ENCODE assay signal across 24 cellular contexts in the genomic region with DNA sequence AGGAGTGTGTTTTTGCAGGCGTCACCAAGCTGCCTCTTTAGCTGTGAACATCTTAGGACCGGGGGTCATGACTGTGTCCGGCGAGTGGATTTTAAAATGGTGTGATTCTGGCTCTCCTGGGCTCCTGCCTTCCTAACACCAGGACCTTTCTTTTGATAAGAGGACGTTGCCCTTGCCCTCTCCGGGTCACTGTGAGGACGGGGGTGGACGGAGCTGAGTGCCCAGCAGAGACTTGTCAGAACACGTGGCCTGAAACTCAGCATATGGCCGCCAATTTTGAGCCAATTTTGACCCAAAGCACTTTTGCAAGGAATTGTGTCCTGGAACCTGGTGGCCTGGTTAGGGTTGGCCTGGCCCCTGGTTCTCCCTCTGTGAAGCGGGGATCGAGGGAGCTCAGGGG. TPM values are rescaled to one million over a fixed set of nuclear protein-coding genes. Genes with fewer than 3 reads are reported as not detected.
DNase-seq lines count a peak whose midpoint lies in the region; ATAC-seq, FAIRE-seq and TF ChIP-seq lines count a peak whose summit lies in the region.
"Had no signal": no experiment of that assay in that cellular context is flagged by ENCODE, and none has a peak within 500 bp of the region (broad histone marks: within the 10 kb centered on the region; RNA-seq: fewer than 3 reads in every experiment).

No MANE protein-coding gene starts in this region.

- H3K9me3 ChIP-seq in kidney (ENCODE audit: control insufficient read depth in 1 of 2, low read length in 2 of 2) = peaks cover 3 to 5% of the 10 kb centered on the region in 2 donors
- H3K9me3 ChIP-seq: SJCRH30 had no signal

- no peaks in the 10 kb centered on the region for H3K4me1 Mint-ChIP-seq in CD14-positive monocyte
- H3K4me1 Mint-ChIP-seq in progenitor cell of endocrine pancreas (ENCODE audit: low read depth) = peaks cover 4% of the 10 kb centered on the region
- H3K4me1 Mint-ChIP-seq in stimulated activated effector memory CD8-positive, alpha-beta T cell treated with anti-CD3 and anti-CD28 coated beads, Interleukin-12 subunit alpha, Interleukin-12 subunit beta, amount 100 ng/mL, for 72 hours = peaks cover 13% of the 10 kb centered on the region
- no peaks in the 10 kb centered on the region for H3K4me1 Mint-ChIP-seq in activated CD4-positive, alpha-beta memory T cell treated with anti-CD3 and anti-CD28 coated beads, Interleukin-2, amount 10 ng/mL, durations not matched to agents 7 days and 5 days

- no peak for FAIRE-seq in kidney (lab: Jason Lieb, UNC)
- FAIRE-seq: GM12878 had no signal

- H3K27me3 ChIP-seq in H7 (ENCODE audit: control insufficient read depth, insufficient read depth, low read length) = no peaks in the 10 kb centered on the region
- H3K27me3 ChIP-seq: SJCRH30 had no signal

- H3K4me1 ChIP-seq in kidney (ENCODE audit: control insufficient read depth in 1 of 2, insufficient read depth in 1 of 2, low read depth in 1 of 2, low read length in 2 of 2) = no peaks in the 10 kb centered on the region
- H3K4me1 ChIP-seq: SJCRH30 had no signal

- DNase-seq in CD14-positive monocyte (ENCODE audit: low spot score) (peak; percentile 11), H7 (peak; percentile 26), kidney (peak; percentile 40), progenitor cell of endocrine pancreas (ENCODE audit: low spot score, unreplicated experiment) (no peak)
- no peak for DNase-seq in stimulated activated effector memory CD8-positive, alpha-beta T cell treated with anti-CD3 and anti-CD28 coated beads, Interleukin-12 subunit alpha, Interleukin-12 subunit beta, amount 100 ng/mL, for 72 hours (ENCODE audit: low spot score in 2 of 2)
- no peak for DNase-seq in activated CD4-positive, alpha-beta memory T cell treated with anti-CD3 and anti-CD28 coated beads, Interleukin-2, amount 10 ng/mL, durations not matched to agents 7 days and 5 days
- DNase-seq: COR-L47; DND-41; NCI-H1105 treated with DMSO at 0.1 percent for 48 hours; NCI-H2081; NCI-H2171; NCI-H345; NCI-H524; NCI-H774; NK-92 treated with Interleukin-12 subunit alpha and Interleukin-12 subunit beta, amount 100 ng/mL, for 24 hours; SJCRH30 had no signal

- H3K27ac ChIP-seq in kidney (ENCODE audit: low read depth in 2 of 2, low read length in 2 of 2) = no peak overlapping the region
- H3K27ac ChIP-seq: SJCRH30 had no signal

- peaks cover 0 to 4% (median 1%) of the 10 kb centered on the region in 3 donors for H3K27me3 Mint-ChIP-seq in CD14-positive monocyte (ENCODE audit: low read depth in 3 of 3)
- H3K27me3 Mint-ChIP-seq in progenitor cell of endocrine pancreas = peaks cover 7% of the 10 kb centered on the region
- H3K27me3 Mint-ChIP-seq in activated CD4-positive, alpha-beta memory T cell treated with anti-CD3 and anti-CD28 coated beads, Interleukin-2, amount 10 ng/mL, durations not matched to agents 7 days and 5 days = no peaks in the 10 kb centered on the region
- H3K27me3 Mint-ChIP-seq: CD4-positive, alpha-beta T cell; IgD-negative memory B cell had no signal

- peaks cover 2 to 12% of the 10 kb centered on the region in 2 donors for H3K36me3 Mint-ChIP-seq in CD14-positive monocyte
- H3K36me3 Mint-ChIP-seq in progenitor cell of endocrine pancreas (ENCODE audit: insufficient read depth) = peaks cover 2% of the 10 kb centered on the region
- H3K36me3 Mint-ChIP-seq in stimulated activated effector memory CD8-positive, alpha-beta T cell treated with anti-CD3 and anti-CD28 coated beads, Interleukin-12 subunit alpha, Interleukin-12 subunit beta, amount 100 ng/mL, for 72 hours = peaks cover 11% of the 10 kb centered on the region
- no peaks in the 10 kb centered on the region for H3K36me3 Mint-ChIP-seq in activated CD4-positive, alpha-beta memory T cell treated with anti-CD3 and anti-CD28 coated beads, Interleukin-2, amount 10 ng/mL, durations not matched to agents 7 days and 5 days (ENCODE audit: low read depth)

- TF ChIP-seq CTCF in CD14-positive monocyte (IDR thresholded peaks at IDR 0.05) (no peak), kidney (IDR thresholded peaks at IDR 0.05; ENCODE audit: borderline replicate concordance, extremely low read depth, insufficient read depth) (no peak), progenitor cell of endocrine pancreas (IDR thresholded peaks at IDR 0.05; ENCODE audit: unreplicated experiment) (no peak)

- POLR2A ChIA-PET in activated CD4-positive, alpha-beta memory T cell treated with anti-CD3 and anti-CD28 coated beads, Interleukin-2, amount 10 ng/mL, durations not matched to agents 7 days and 5 days (lab: Charles Lee) = no interaction called here

- H3K36me3 ChIP-seq in H7 (replicated peaks; ENCODE audit: control insufficient read depth, insufficient read depth, low read length) = no peaks in the 10 kb centered on the region
- H3K36me3 ChIP-seq in kidney (ENCODE audit: control insufficient read depth in 1 of 2, insufficient read depth in 2 of 2, low read length in 2 of 2) = no peaks in the 10 kb centered on the region
- H3K36me3 ChIP-seq: SJCRH30 had no signal

- CTCF ChIA-PET in activated CD4-positive, alpha-beta memory T cell treated with anti-CD3 and anti-CD28 coated beads, Interleukin-2, amount 10 ng/mL, durations not matched to agents 7 days and 5 days (lab: Charles Lee) = no interaction called here

- no peak overlapping the region for H3K9ac ChIP-seq in kidney (ENCODE audit: low read length in 2 of 2)

- no peak for ATAC-seq in HG03571 (IDR thresholded peaks at IDR 0.05; ENCODE audit: unreplicated experiment)
- no peak for ATAC-seq in stimulated activated effector memory CD8-positive, alpha-beta T cell treated with anti-CD3 and anti-CD28 coated beads, Interleukin-12 subunit alpha, Interleukin-12 subunit beta, amount 100 ng/mL, for 72 hours
- ATAC-seq: GM12878, Panc1 had no signal

- no peak overlapping the region for H3K4me3 Mint-ChIP-seq in CD14-positive monocyte
- no peak overlapping the region for H3K4me3 Mint-ChIP-seq in progenitor cell of endocrine pancreas (ENCODE audit: low read depth)
- H3K4me3 Mint-ChIP-seq in stimulated activated effector memory CD8-positive, alpha-beta T cell treated with anti-CD3 and anti-CD28 coated beads, Interleukin-12 subunit alpha, Interleukin-12 subunit beta, amount 100 ng/mL, for 72 hours = no peak overlapping the region
- H3K4me3 Mint-ChIP-seq in activated CD4-positive, alpha-beta memory T cell treated with anti-CD3 and anti-CD28 coated beads, Interleukin-2, amount 10 ng/mL, durations not matched to agents 7 days and 5 days = no peak overlapping the region
- H3K4me3 Mint-ChIP-seq: CD4-positive, alpha-beta T cell; H9 had no signal

- intact Hi-C loops in CD14-positive monocyte (cut with micrococcal nuclease) (loop anchor here in 1 of 2 donors (2.0 kb wide), 1 partner anchor 39 kb away; no protein-coding TSS in a partner anchor), kidney (cut with DNase I) (no loop called here)

- H3K27ac Mint-ChIP-seq in CD14-positive monocyte (no peak overlapping the region), progenitor cell of endocrine pancreas (peak overlapping the region; percentile 16)
- H3K27ac Mint-ChIP-seq in stimulated activated effector memory CD8-positive, alpha-beta T cell treated with anti-CD3 and anti-CD28 coated beads, Interleukin-12 subunit alpha, Interleukin-12 subunit beta, amount 100 ng/mL, for 72 hours = no peak overlapping the region
- H3K27ac Mint-ChIP-seq in activated CD4-positive, alpha-beta memory T cell treated with anti-CD3 and anti-CD28 coated beads, Interleukin-2, amount 10 ng/mL, durations not matched to agents 7 days and 5 days = no peak overlapping the region
- H3K27ac Mint-ChIP-seq: CD4-positive, alpha-beta T cell; H9 had no signal

- H3K9me3 Mint-ChIP-seq in CD14-positive monocyte (peaks cover 11 to 41% (median 21%) of the 10 kb centered on the region in 7 donors), progenitor cell of endocrine pancreas (ENCODE audit: low read depth) (peaks cover 4% of the 10 kb centered on the region)
- no peaks in the 10 kb centered on the region for H3K9me3 Mint-ChIP-seq in stimulated activated effector memory CD8-positive, alpha-beta T cell treated with anti-CD3 and anti-CD28 coated beads, Interleukin-12 subunit alpha, Interleukin-12 subunit beta, amount 100 ng/mL, for 72 hours
- peaks cover 2% of the 10 kb centered on the region for H3K9me3 Mint-ChIP-seq in activated CD4-positive, alpha-beta memory T cell treated with anti-CD3 and anti-CD28 coated beads, Interleukin-2, amount 10 ng/mL, durations not matched to agents 7 days and 5 days

- H3K4me3 ChIP-seq in H7 (ENCODE audit: insufficient read depth, low read depth, low read length) = no peak overlapping the region
- H3K4me3 ChIP-seq in kidney (ENCODE audit: low read length in 2 of 2) = no peak overlapping the region
- H3K4me3 ChIP-seq: GM12878, SJCRH30 had no signal

RNA-seq across cellular contexts. Expression of a gene that starts 40.2 kb away (rescaled TPM):
- not detected for polyA plus RNA-seq in CD14-positive monocyte
- not detected in 2 replicates for total RNA-seq in H7 (2014; rRNA removed; shearing (Covaris generic))
- total RNA-seq in kidney = 0.13 TPM
- not detected for polyA plus RNA-seq in kidney (ENCODE audit: insufficient read depth, low read depth, low replicate concordance)
- not detected in 2 replicates for total RNA-seq in progenitor cell of endocrine pancreas
- total RNA-seq in activated CD4-positive, alpha-beta memory T cell treated with anti-CD3 and anti-CD28 coated beads, Interleukin-2, amount 10 ng/mL, durations not matched to agents 7 days and 5 days = under 1 TPM in 1 of 2 experiments, not detected in 1; 0.13 TPM
- total RNA-seq: A673, GM12878, H9, SJCRH30 had no signal
- polyA plus RNA-seq: BJ, IgD-negative memory B cell had no signal

RNA-seq across cellular contexts. Expression of a gene that starts 51.1 kb away (rescaled TPM):
- polyA plus RNA-seq in CD14-positive monocyte = under 1 TPM in 1 of 2 donors, not detected in 1; 0.08 TPM
- 1.0 and 2.8 TPM in 2 replicates for total RNA-seq in H7 (2014; rRNA removed; shearing (Covaris generic))
- 1.6 TPM for total RNA-seq in kidney
- polyA plus RNA-seq in kidney (ENCODE audit: insufficient read depth, low read depth, low replicate concordance) = 0.49 TPM
- not detected in 2 replicates for total RNA-seq in progenitor cell of endocrine pancreas
- 10 to 100 TPM; 17.2 to 17.9 TPM for total RNA-seq in activated CD4-positive, alpha-beta memory T cell treated with anti-CD3 and anti-CD28 coated beads, Interleukin-2, amount 10 ng/mL, durations not matched to agents 7 days and 5 days
- polyA plus RNA-seq: BJ had no signal

Comparison
In these comparisons a context has a peak if more than half of its experiments do, and no peak if none do; other contexts are left out.
1. DNase-seq: peak in CD14-positive monocyte (single experiment), H7 (single experiment) and kidney (single experiment); none in progenitor cell of endocrine pancreas (single experiment), stimulated activated effector memory CD8-positive, alpha-beta T cell treated with anti-CD3 and anti-CD28 coated beads, Interleukin-12 subunit alpha, Interleukin-12 subunit beta, amount 100 ng/mL, for 72 hours (0 of 2) and activated CD4-positive, alpha-beta memory T cell treated with anti-CD3 and anti-CD28 coated beads, Interleukin-2, amount 10 ng/mL, durations not matched to agents 7 days and 5 days (single experiment).